Comparison of ENCODE assay signal across 1 cellular context in genomic region chr6:34027445-34027936, GRCh38.
TF ChIP-seq lines count a peak whose summit lies in the region.

No MANE protein-coding gene starts in this region.

TF ChIP-seq in HepG2, 621 proteins besides CTCF, POLR2A, EP300 and RAD21 (continued from another document and continues in another):
- TF ChIP-seq ZNF687 (CRISPR knock-in tag; IDR thresholded peaks at IDR 0.05) = peak; percentile 43; the same call in 1 of the 2 replicates
- 0 out of 2 replicates have a peak, but pooled peaks have one; percentile 26 for TF ChIP-seq IRF2 (CRISPR knock-in tag; IDR thresholded peaks at IDR 0.05)
- TF ChIP-seq GABPB1 (CRISPR knock-in tag; IDR thresholded peaks at IDR 0.05) = peak; percentile 36; the same call in 1 of the 2 replicates
- no peak for TF ChIP-seq HNRNPL (IDR thresholded peaks at IDR 0.05; ENCODE audit: low read depth, low read length)
- TF ChIP-seq SMC3 (IDR thresholded peaks at IDR 0.05; ENCODE audit: low read length) = peak; percentile 63; the same call in 1 of the 2 replicates
- TF ChIP-seq IKZF4 (CRISPR knock-in tag; IDR thresholded peaks at IDR 0.05; ENCODE audit: borderline replicate concordance, low read depth, not compliant biosample characterization) = no peak
- TF ChIP-seq ZNF724P (CRISPR knock-in tag; IDR thresholded peaks at IDR 0.05; ENCODE audit: borderline replicate concordance) = 0 out of 2 replicates have a peak, but pooled peaks have one; percentile 38
- TF ChIP-seq LRRFIP1 (CRISPR knock-in tag; conservative IDR thresholded peaks at IDR 0.05) = no peak
- 0 out of 2 replicates have a peak, but pooled peaks have one; percentile 15 for TF ChIP-seq ZNF710 (CRISPR knock-in tag; IDR thresholded peaks at IDR 0.05; ENCODE audit: borderline replicate concordance)
- no peak for TF ChIP-seq ZNF563 (CRISPR knock-in tag; IDR thresholded peaks at IDR 0.05)
- no peak for TF ChIP-seq NR2F2 (IDR thresholded peaks at IDR 0.05; ENCODE audit: borderline replicate concordance, low read depth)
- no peak for TF ChIP-seq ZBTB2 (CRISPR knock-in tag; IDR thresholded peaks at IDR 0.05; ENCODE audit: low read depth)
- TF ChIP-seq ZSCAN21 (CRISPR knock-in tag; IDR thresholded peaks at IDR 0.05; ENCODE audit: borderline replicate concordance) = peak; percentile 56; the same call in 1 of the 2 replicates
- TF ChIP-seq SOX6 (IDR thresholded peaks at IDR 0.05) = no peak
- TF ChIP-seq SOX6 (CRISPR knock-in tag; IDR thresholded peaks at IDR 0.05) = peak; percentile 26; the same call in 1 of the 2 replicates
- TF ChIP-seq NFAT5 (CRISPR knock-in tag; IDR thresholded peaks at IDR 0.05) = no peak
- TF ChIP-seq RBAK (CRISPR knock-in tag; IDR thresholded peaks at IDR 0.05) = no peak
- no peak for TF ChIP-seq EEA1 (CRISPR knock-in tag; IDR thresholded peaks at IDR 0.05; ENCODE audit: borderline replicate concordance)
- no peak for TF ChIP-seq ZNF749 (CRISPR knock-in tag; IDR thresholded peaks at IDR 0.05; ENCODE audit: borderline replicate concordance)
- no peak for TF ChIP-seq ZNF230 (CRISPR knock-in tag; IDR thresholded peaks at IDR 0.05)
- no peak for TF ChIP-seq ZNF652 (CRISPR knock-in tag; IDR thresholded peaks at IDR 0.05; ENCODE audit: borderline replicate concordance, low read depth)
- TF ChIP-seq ZFP82 (CRISPR knock-in tag; IDR thresholded peaks at IDR 0.05; ENCODE audit: borderline replicate concordance) = no peak
- 0 out of 2 replicates have a peak, but pooled peaks have one; percentile 40 for TF ChIP-seq ZNF790 (CRISPR knock-in tag; IDR thresholded peaks at IDR 0.05; ENCODE audit: borderline replicate concordance)
- TF ChIP-seq SP140L (CRISPR knock-in tag; IDR thresholded peaks at IDR 0.05; ENCODE audit: borderline replicate concordance) = no peak
- TF ChIP-seq POGZ (CRISPR knock-in tag; IDR thresholded peaks at IDR 0.05) = no peak
- TF ChIP-seq ZNF333 (CRISPR knock-in tag; IDR thresholded peaks at IDR 0.05; ENCODE audit: borderline replicate concordance) = 0 out of 2 replicates have a peak, but pooled peaks have one; percentile 33
- TF ChIP-seq ZXDC (CRISPR knock-in tag; IDR thresholded peaks at IDR 0.05) = no peak
- no peak for TF ChIP-seq KLF16 (CRISPR knock-in tag; IDR thresholded peaks at IDR 0.05)
- TF ChIP-seq IKZF5 (CRISPR knock-in tag; IDR thresholded peaks at IDR 0.05) = 0 out of 2 replicates have a peak, but pooled peaks have one; percentile 34
- TF ChIP-seq ZBTB14 (CRISPR knock-in tag; IDR thresholded peaks at IDR 0.05) = no peak
- TF ChIP-seq ZBTB44 (CRISPR knock-in tag; IDR thresholded peaks at IDR 0.05) = no peak
- TF ChIP-seq KDM2A (CRISPR knock-in tag; IDR thresholded peaks at IDR 0.05; ENCODE audit: borderline replicate concordance, low read depth) = peak; percentile 67; the same call in 1 of the 2 replicates
- 0 out of 2 replicates have a peak, but pooled peaks have one; percentile 10 for TF ChIP-seq FOXA3 (CRISPR knock-in tag; IDR thresholded peaks at IDR 0.05)
- peak; percentile 65; the same call in 1 of the 2 replicates for TF ChIP-seq ZNF235 (CRISPR knock-in tag; IDR thresholded peaks at IDR 0.05; ENCODE audit: borderline replicate concordance)
